Comparison of ENCODE assay signal across 18 cellular contexts in genomic region chr18:44763327-44763726, GRCh38.
DNase-seq lines count a peak whose midpoint lies in the region; ATAC-seq and TF ChIP-seq lines count a peak whose summit lies in the region.
"Had no signal": no experiment of that assay in that cellular context is flagged by ENCODE, and none has a peak within 500 bp of the region (broad histone marks: within the 10 kb centered on the region; RNA-seq: fewer than 3 reads in every experiment).

No MANE protein-coding gene starts in this region.

- peaks cover 51 to 72% of the 10 kb centered on the region in 2 donors for H3K36me3 Mint-ChIP-seq in stimulated activated naive B cell treated with anti-CD40 and anti-IgM and Interleukin-4, amounts not matched to agents 10 μg/mL and 1 μg/mL and 100 μg/mL, for 72 hours

- H3K9me3 Mint-ChIP-seq in stimulated activated naive B cell treated with anti-CD40 and anti-IgM and Interleukin-4, amounts not matched to agents 10 μg/mL and 1 μg/mL and 100 μg/mL, for 72 hours, result peaks cover 13 to 15% of the 10 kb centered on the region in 2 donors
- H3K9me3 Mint-ChIP-seq: CD8-positive, alpha-beta memory T cell; H9 had no signal

- no peak for ATAC-seq in psoas muscle
- ATAC-seq in stimulated activated naive B cell treated with anti-CD40 and anti-IgM and Interleukin-4, amounts not matched to agents 10 μg/mL and 1 μg/mL and 100 μg/mL, for 72 hours (replicated peaks), result no peak
- ATAC-seq in activated CD4-positive, CD25-positive, alpha-beta regulatory T cell treated with anti-CD3 and anti-CD28 coated beads, Interleukin-2, amount 50 U/mL, for 24 hours, result no peak
- no peak for ATAC-seq in HG03175 (IDR thresholded peaks at IDR 0.05; ENCODE audit: unreplicated experiment)
- ATAC-seq: GM12878 had no signal

- H3K27ac ChIP-seq in esophagus muscularis mucosa (replicated peaks in 1 of 4), result peak overlapping the region in 3 of 4 donors; percentile 18 to 66 (median 61)
- peak overlapping the region; percentile 78 for H3K27ac ChIP-seq in psoas muscle
- H3K27ac ChIP-seq: BLaER1 treated with 17β-estradiol and CSF1 and Interleukin-3, amounts not matched to agents 10 nM and 100 nM had no signal

- no peak for TF ChIP-seq POLR2A in esophagus muscularis mucosa (IDR thresholded peaks at IDR 0.05; ENCODE audit: low read depth)

- 97% methylated on average over 8 of the region's 8 CpGs for WGBS in esophagus muscularis mucosa
- 94 to 96% (median 96%) methylated on average over 8 of the region's 8 CpGs for WGBS in psoas muscle, 3 donors

- DNase-seq in NCI-H345 (lab: John Stamatoyannopoulos, UW) (peak; percentile 52), NCI-H345 treated with DMSO at 0.1 percent for 48 hours (lab: John Stamatoyannopoulos, UW; ENCODE audit: unreplicated experiment) (no peak), esophagus muscularis mucosa (ENCODE audit: extremely low spot score) (no peak), psoas muscle (no peak)
- DNase-seq in stimulated activated naive B cell treated with anti-CD40 and anti-IgM and Interleukin-4, amounts not matched to agents 10 μg/mL and 1 μg/mL and 100 μg/mL, for 72 hours, result no peak
- DNase-seq in activated naive CD4-positive, alpha-beta T cell treated with Interleukin-2 at 50 U/mL for 16 hours, result no peak
- DNase-seq: 8988T; CD8-positive, alpha-beta memory T cell; COR-L47; DMS 273 treated with DMSO at 0.1 percent for 48 hours; DMS53; DND-41; EL; H9 had no signal

- H3K4me3 ChIP-seq in esophagus muscularis mucosa, result no peak overlapping the region
- no peak overlapping the region for H3K4me3 ChIP-seq in psoas muscle
- H3K4me3 ChIP-seq: BLaER1 treated with 17β-estradiol and CSF1 and Interleukin-3, amounts not matched to agents 10 nM and 100 nM; GM12878 had no signal

- no peaks in the 10 kb centered on the region for H3K36me3 ChIP-seq in esophagus muscularis mucosa
- no peaks in the 10 kb centered on the region for H3K36me3 ChIP-seq in psoas muscle (ENCODE audit: insufficient read depth in 1 of 2, low read depth in 1 of 2)
- H3K36me3 ChIP-seq: BLaER1 treated with 17β-estradiol and CSF1 and Interleukin-3, amounts not matched to agents 10 nM and 100 nM had no signal

- TF ChIP-seq CTCF in esophagus muscularis mucosa (IDR thresholded peaks at IDR 0.05) (no peak), psoas muscle (IDR thresholded peaks at IDR 0.05) (no peak)

- H3K27ac Mint-ChIP-seq in stimulated activated naive B cell treated with anti-CD40 and anti-IgM and Interleukin-4, amounts not matched to agents 10 μg/mL and 1 μg/mL and 100 μg/mL, for 72 hours, result peak overlapping the region; percentile 98
- H3K27ac Mint-ChIP-seq: CD8-positive, alpha-beta memory T cell; H9 had no signal

- H3K27me3 Mint-ChIP-seq in stimulated activated naive B cell treated with anti-CD40 and anti-IgM and Interleukin-4, amounts not matched to agents 10 μg/mL and 1 μg/mL and 100 μg/mL, for 72 hours, result no peaks in the 10 kb centered on the region
- H3K27me3 Mint-ChIP-seq: CD8-positive, alpha-beta memory T cell had no signal

- H3K27me3 ChIP-seq in esophagus muscularis mucosa (no peaks in the 10 kb centered on the region), psoas muscle (ENCODE audit: insufficient read depth in 3 of 3, low read length in 2 of 3) (no peaks in the 10 kb centered on the region)

- TF ChIP-seq EP300 in esophagus muscularis mucosa (IDR thresholded peaks at IDR 0.05), result no peak

- H3K4me1 Mint-ChIP-seq in stimulated activated naive B cell treated with anti-CD40 and anti-IgM and Interleukin-4, amounts not matched to agents 10 μg/mL and 1 μg/mL and 100 μg/mL, for 72 hours, result peaks cover 71 to 92% of the 10 kb centered on the region in 2 donors

- H3K4me1 ChIP-seq in esophagus muscularis mucosa (peaks cover 7 to 66% (median 55%) of the 10 kb centered on the region in 4 donors), psoas muscle (peaks cover 67% of the 10 kb centered on the region)

- H3K9me3 ChIP-seq in esophagus muscularis mucosa, result no peaks in the 10 kb centered on the region
- H3K9me3 ChIP-seq in psoas muscle, result no peaks in the 10 kb centered on the region

- no peak overlapping the region for H3K4me3 Mint-ChIP-seq in stimulated activated naive B cell treated with anti-CD40 and anti-IgM and Interleukin-4, amounts not matched to agents 10 μg/mL and 1 μg/mL and 100 μg/mL, for 72 hours
- H3K4me3 Mint-ChIP-seq: CD8-positive, alpha-beta memory T cell; H9 had no signal

- intact Hi-C loops in esophagus muscularis mucosa (cut with DNase I) (no loop called here), psoas muscle (cut with DNase I) (no loop called here)
